ENCODE assay signal across 2 cellular contexts in genomic region chr3:49158108-49158709, GRCh38.
TF ChIP-seq lines count a peak whose summit lies in the region.

No MANE protein-coding gene starts in this region.

TF ChIP-seq in Ishikawa, 13 proteins besides CTCF, POLR2A, EP300 and RAD21 (continued from another document):
- TF ChIP-seq REST (IDR thresholded peaks at IDR 0.05; ENCODE audit: low read depth) (no peak), MAX (IDR thresholded peaks at IDR 0.05) (no peak)

TF ChIP-seq in WTC11, 78 proteins besides CTCF, POLR2A, EP300 and RAD21 (continued from another document):
- no peak for TF ChIP-seq ZNF281 (CRISPR knock-in tag; IDR thresholded peaks at IDR 0.05)
- TF ChIP-seq CBFB (CRISPR knock-in tag; IDR thresholded peaks at IDR 0.05; ENCODE audit: low read depth): no peak
- TF ChIP-seq FOXP1 (CRISPR knock-in tag; IDR thresholded peaks at IDR 0.05; ENCODE audit: borderline replicate concordance): no peak
- 0 out of 2 replicates have a peak, but pooled peaks have one; percentile 21 for TF ChIP-seq TP53 (CRISPR knock-in tag; IDR thresholded peaks at IDR 0.05)
- no peak for TF ChIP-seq ZNF512 (CRISPR knock-in tag; IDR thresholded peaks at IDR 0.05; ENCODE audit: borderline replicate concordance)
- no peak for TF ChIP-seq ARID4B (CRISPR knock-in tag; IDR thresholded peaks at IDR 0.05; ENCODE audit: borderline replicate concordance)
TF ChIP-seq in WTC11: peak in this region for 2.
